20 cellular contexts compared by ENCODE assay signal in the genomic region with DNA sequence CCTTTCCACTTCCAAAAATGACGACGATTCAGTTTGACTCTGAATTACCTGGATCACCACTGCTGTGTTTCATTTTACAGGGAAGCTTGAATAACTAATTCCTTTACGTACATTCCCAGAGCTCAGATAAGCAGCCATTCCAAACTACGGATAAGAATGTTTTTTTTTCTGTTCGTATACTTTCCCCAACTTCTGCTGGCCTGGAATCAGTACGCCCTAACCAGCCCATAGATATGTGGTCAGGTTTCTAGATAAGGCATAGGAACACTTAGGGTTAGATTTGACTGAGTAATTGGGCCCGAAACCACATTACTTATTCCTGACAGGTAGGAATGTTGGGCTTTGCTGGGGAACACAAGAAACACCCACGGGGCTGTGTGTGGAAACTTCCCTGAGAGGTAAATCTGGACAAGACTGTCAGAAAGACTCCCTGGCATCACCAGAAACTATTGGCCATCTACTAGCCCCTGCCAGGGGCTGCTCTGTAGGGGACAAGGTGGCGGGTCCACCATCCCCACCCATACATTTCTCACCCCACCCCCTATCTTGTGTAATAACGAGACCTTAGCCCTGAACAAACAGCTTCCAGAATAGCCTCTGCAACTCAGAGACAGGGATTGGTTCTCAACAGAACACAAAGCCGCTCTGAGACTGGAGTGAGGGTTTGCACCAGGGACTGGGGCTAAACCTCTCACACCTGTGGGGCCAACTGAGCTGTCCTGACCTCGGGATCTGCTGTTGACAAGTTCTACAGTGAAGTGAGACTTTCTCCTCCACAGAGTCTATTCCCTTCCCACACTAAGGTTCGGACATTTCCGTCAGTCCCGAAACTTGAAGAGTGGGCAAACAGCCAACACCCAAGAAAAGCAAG. TPM values are rescaled to one million over a fixed set of nuclear protein-coding genes. Genes with fewer than 3 reads are reported as not detected.
DNase-seq lines count a peak whose midpoint lies in the region; ATAC-seq, FAIRE-seq and TF ChIP-seq lines count a peak whose summit lies in the region.
"Had no signal": no experiment of that assay in that cellular context is flagged by ENCODE, and none has a peak within 500 bp of the region (broad histone marks: within the 10 kb centered on the region; RNA-seq: fewer than 3 reads in every experiment).

No MANE protein-coding gene starts in this region.

- no peak for FAIRE-seq in bronchial epithelial cell (lab: Jason Lieb, UNC)
- FAIRE-seq: A204.1, islet of Langerhans had no signal

- H3K27me3 ChIP-seq in bronchial epithelial cell (ENCODE audit: control insufficient read depth, insufficient read depth, low read length) (no peaks in the 10 kb centered on the region), esophagus squamous epithelium (no peaks in the 10 kb centered on the region)
- H3K27me3 ChIP-seq: ascending aorta, ovary, thyroid gland had no signal

- WGBS in esophagus squamous epithelium, 2 donors, result 64 to 76% methylated on average over 10 to 12 of the region's 15 CpGs

- peak; percentile 0 for ATAC-seq in mucosa of descending colon
- ATAC-seq: stimulated activated effector memory CD8-positive, alpha-beta T cell treated with anti-CD3 and anti-CD28 coated beads, Interleukin-12 subunit alpha, Interleukin-12 subunit beta, amount 100 ng/mL, for 72 hours had no signal

- H3K4me1 ChIP-seq in mucosa of descending colon (ENCODE audit: low read depth), result peaks cover 56% of the 10 kb centered on the region
- peaks cover 0 to 16% (median 0%) of the 10 kb centered on the region in 3 donors for H3K4me1 ChIP-seq in esophagus squamous epithelium
- H3K4me1 ChIP-seq: ascending aorta had no signal

- H3K4me3 ChIP-seq in bronchial epithelial cell (ENCODE audit: low read depth, low read length) (no peak overlapping the region), mucosa of descending colon (no peak overlapping the region), esophagus squamous epithelium (no peak overlapping the region)
- H3K4me3 ChIP-seq: ascending aorta, ovary, thyroid gland had no signal

- peak; percentile 74 for DNase-seq in A172 (ENCODE audit: low spot score)
- peak; percentile 22 for DNase-seq in OCI-M1 (lab: John Stamatoyannopoulos, UW)
- peak; percentile 61 for DNase-seq in bronchial epithelial cell (ENCODE audit: low read depth)
- DNase-seq in mucosa of descending colon, result no peak
- no peak for DNase-seq in activated naive CD4-positive, alpha-beta T cell (lab: John Stamatoyannopoulos, UW)
- DNase-seq in CD1c-positive myeloid dendritic cell (ENCODE audit: extremely low spot score), result no peak
- no peak for DNase-seq in esophagus squamous epithelium (lab: John Stamatoyannopoulos, UW)
- no peak for DNase-seq in Kasumi-1 (lab: John Stamatoyannopoulos, UW)
- DNase-seq: activated CD8-positive, alpha-beta memory T cell treated with anti-CD3 and anti-CD28 coated beads, Interleukin-2, amount 50 U/mL, for 48 hours; DND-41; head of caudate nucleus; NCI-H2171 treated with DMSO at 0.1 percent for 48 hours; ovary; SHP77; T-helper 2 cell; thyroid gland had no signal

- no peak for TF ChIP-seq CTCF in bronchial epithelial cell (IDR thresholded peaks at IDR 0.05; ENCODE audit: insufficient read depth, low read length, severe bottlenecking)
- no peak for TF ChIP-seq CTCF in mucosa of descending colon (IDR thresholded peaks at IDR 0.05)
- TF ChIP-seq CTCF in esophagus squamous epithelium (IDR thresholded peaks at IDR 0.05), result no peak

- no peak for TF ChIP-seq POLR2A in esophagus squamous epithelium (IDR thresholded peaks at IDR 0.05)

- H3K9me3 ChIP-seq in mucosa of descending colon (no peaks in the 10 kb centered on the region), esophagus squamous epithelium (no peaks in the 10 kb centered on the region)
- H3K9me3 ChIP-seq: ascending aorta, ovary, thyroid gland had no signal

- no peak overlapping the region for H3K27ac ChIP-seq in esophagus squamous epithelium
- H3K27ac ChIP-seq: ascending aorta, ovary, thyroid gland had no signal

- intact Hi-C loops in mucosa of descending colon (cut with DNase I, micrococcal nuclease), result no loop called here
- intact Hi-C loops in esophagus squamous epithelium (cut with DNase I), result no loop called here

- peaks cover 5% of the 10 kb centered on the region for H3K36me3 ChIP-seq in bronchial epithelial cell (ENCODE audit: control insufficient read depth, insufficient read depth, low read length)
- no peaks in the 10 kb centered on the region for H3K36me3 ChIP-seq in mucosa of descending colon (ENCODE audit: low read depth)
- no peaks in the 10 kb centered on the region for H3K36me3 ChIP-seq in esophagus squamous epithelium
- H3K36me3 ChIP-seq: ascending aorta, ovary, thyroid gland had no signal

RNA-seq across cellular contexts. Expression of gene RHPN2, which starts 15.6 kb away (rescaled TPM):
- total RNA-seq in A172 (2014; rRNA removed; shearing (Covaris generic)), result 17.4 and 23.0 TPM in 2 replicates
- total RNA-seq in bronchial epithelial cell, result 16.3 and 22.1 TPM in 2 replicates
- 10 to 100 TPM; 37.3 to 72.7 (median 68.3) TPM for total RNA-seq in mucosa of descending colon
- total RNA-seq in esophagus squamous epithelium, result 1 to 10 TPM; 1.1 to 1.6 (median 1.6) TPM
- total RNA-seq: ascending aorta had no signal

RNA-seq across cellular contexts. Expression of gene GPATCH1, which starts 31.9 kb away (rescaled TPM):
- total RNA-seq in A172 (2014; rRNA removed; shearing (Covaris generic)), result 6.5 and 8.0 TPM in 2 replicates
- total RNA-seq in bronchial epithelial cell (6.3 and 8.2 TPM in 2 replicates), mucosa of descending colon (10 to 100 TPM; 11.9 to 12.4 (median 11.9) TPM), esophagus squamous epithelium (1 to 10 TPM; 3.6 to 9.3 (median 6.2) TPM)

Comparison
In these comparisons a context has a peak if more than half of its experiments do, and no peak if none do; other contexts are left out.
1. DNase-seq: peak in A172 (single experiment), OCI-M1 (single experiment) and bronchial epithelial cell (single experiment); none in mucosa of descending colon (0 of 3), activated naive CD4-positive, alpha-beta T cell (0 of 4), CD1c-positive myeloid dendritic cell (single experiment), esophagus squamous epithelium (single experiment) and Kasumi-1 (0 of 2).